Comparison of ENCODE assay signal across 1 cellular context in genomic region chr12:114123108-114123507, GRCh38.
TF ChIP-seq lines count a peak whose summit lies in the region.

No MANE protein-coding gene starts in this region.

TF ChIP-seq in GM23338, 12 proteins besides CTCF, POLR2A, EP300 and RAD21 (continued from another document):
- no peak for TF ChIP-seq NANOG (IDR thresholded peaks at IDR 0.05; ENCODE audit: borderline replicate concordance)
- TF ChIP-seq ZNF331 (CRISPR knock-in tag; IDR thresholded peaks at IDR 0.05; ENCODE audit: low read depth) = no peak
- TF ChIP-seq REST (IDR thresholded peaks at IDR 0.05; ENCODE audit: unreplicated experiment) = no peak
